Comparison of ENCODE assay signal across 1 cellular context in genomic region chr5:32523625-32524024, GRCh38.
TF ChIP-seq lines count a peak whose summit lies in the region.

No MANE protein-coding gene starts in this region.

TF ChIP-seq in HCT116, 20 proteins besides CTCF, POLR2A, EP300 and RAD21:
- TF ChIP-seq, protein P1, sequence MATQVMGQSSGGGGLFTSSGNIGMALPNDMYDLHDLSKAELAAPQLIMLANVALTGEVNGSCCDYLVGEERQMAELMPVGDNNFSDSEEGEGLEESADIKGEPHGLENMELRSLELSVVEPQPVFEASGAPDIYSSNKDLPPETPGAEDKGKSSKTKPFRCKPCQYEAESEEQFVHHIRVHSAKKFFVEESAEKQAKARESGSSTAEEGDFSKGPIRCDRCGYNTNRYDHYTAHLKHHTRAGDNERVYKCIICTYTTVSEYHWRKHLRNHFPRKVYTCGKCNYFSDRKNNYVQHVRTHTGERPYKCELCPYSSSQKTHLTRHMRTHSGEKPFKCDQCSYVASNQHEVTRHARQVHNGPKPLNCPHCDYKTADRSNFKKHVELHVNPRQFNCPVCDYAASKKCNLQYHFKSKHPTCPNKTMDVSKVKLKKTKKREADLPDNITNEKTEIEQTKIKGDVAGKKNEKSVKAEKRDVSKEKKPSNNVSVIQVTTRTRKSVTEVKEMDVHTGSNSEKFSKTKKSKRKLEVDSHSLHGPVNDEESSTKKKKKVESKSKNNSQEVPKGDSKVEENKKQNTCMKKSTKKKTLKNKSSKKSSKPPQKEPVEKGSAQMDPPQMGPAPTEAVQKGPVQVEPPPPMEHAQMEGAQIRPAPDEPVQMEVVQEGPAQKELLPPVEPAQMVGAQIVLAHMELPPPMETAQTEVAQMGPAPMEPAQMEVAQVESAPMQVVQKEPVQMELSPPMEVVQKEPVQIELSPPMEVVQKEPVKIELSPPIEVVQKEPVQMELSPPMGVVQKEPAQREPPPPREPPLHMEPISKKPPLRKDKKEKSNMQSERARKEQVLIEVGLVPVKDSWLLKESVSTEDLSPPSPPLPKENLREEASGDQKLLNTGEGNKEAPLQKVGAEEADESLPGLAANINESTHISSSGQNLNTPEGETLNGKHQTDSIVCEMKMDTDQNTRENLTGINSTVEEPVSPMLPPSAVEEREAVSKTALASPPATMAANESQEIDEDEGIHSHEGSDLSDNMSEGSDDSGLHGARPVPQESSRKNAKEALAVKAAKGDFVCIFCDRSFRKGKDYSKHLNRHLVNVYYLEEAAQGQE (IDR thresholded peaks at IDR 0.05; ENCODE audit: low read depth) = no peak
- TF ChIP-seq POLR2AphosphoS5 (IDR thresholded peaks at IDR 0.05; ENCODE audit: low read depth, low read length) (no peak), EZH2 (IDR thresholded peaks at IDR 0.05) (no peak), TCF7L2 (IDR thresholded peaks at IDR 0.05; ENCODE audit: borderline replicate concordance, extremely low read depth, insufficient read depth, insufficient read length) (no peak), ELF1 (IDR thresholded peaks at IDR 0.05; ENCODE audit: borderline replicate concordance, low read depth) (no peak), JUND (IDR thresholded peaks at IDR 0.05) (no peak), EGR1 (IDR thresholded peaks at IDR 0.05; ENCODE audit: low read depth) (no peak), ATF3 (IDR thresholded peaks at IDR 0.05) (no peak)
- TF ChIP-seq, protein P2, sequence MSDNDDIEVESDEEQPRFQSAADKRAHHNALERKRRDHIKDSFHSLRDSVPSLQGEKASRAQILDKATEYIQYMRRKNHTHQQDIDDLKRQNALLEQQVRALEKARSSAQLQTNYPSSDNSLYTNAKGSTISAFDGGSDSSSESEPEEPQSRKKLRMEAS (IDR thresholded peaks at IDR 0.05) = no peak
- TF ChIP-seq, protein P3, sequence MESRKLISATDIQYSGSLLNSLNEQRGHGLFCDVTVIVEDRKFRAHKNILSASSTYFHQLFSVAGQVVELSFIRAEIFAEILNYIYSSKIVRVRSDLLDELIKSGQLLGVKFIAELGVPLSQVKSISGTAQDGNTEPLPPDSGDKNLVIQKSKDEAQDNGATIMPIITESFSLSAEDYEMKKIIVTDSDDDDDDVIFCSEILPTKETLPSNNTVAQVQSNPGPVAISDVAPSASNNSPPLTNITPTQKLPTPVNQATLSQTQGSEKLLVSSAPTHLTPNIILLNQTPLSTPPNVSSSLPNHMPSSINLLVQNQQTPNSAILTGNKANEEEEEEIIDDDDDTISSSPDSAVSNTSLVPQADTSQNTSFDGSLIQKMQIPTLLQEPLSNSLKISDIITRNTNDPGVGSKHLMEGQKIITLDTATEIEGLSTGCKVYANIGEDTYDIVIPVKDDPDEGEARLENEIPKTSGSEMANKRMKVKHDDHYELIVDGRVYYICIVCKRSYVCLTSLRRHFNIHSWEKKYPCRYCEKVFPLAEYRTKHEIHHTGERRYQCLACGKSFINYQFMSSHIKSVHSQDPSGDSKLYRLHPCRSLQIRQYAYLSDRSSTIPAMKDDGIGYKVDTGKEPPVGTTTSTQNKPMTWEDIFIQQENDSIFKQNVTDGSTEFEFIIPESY (IDR thresholded peaks at IDR 0.05; ENCODE audit: extremely low read depth, insufficient replicate concordance, low read length) = no peak
